ENCODE assay signal across 8 cellular contexts in the genomic region with DNA sequence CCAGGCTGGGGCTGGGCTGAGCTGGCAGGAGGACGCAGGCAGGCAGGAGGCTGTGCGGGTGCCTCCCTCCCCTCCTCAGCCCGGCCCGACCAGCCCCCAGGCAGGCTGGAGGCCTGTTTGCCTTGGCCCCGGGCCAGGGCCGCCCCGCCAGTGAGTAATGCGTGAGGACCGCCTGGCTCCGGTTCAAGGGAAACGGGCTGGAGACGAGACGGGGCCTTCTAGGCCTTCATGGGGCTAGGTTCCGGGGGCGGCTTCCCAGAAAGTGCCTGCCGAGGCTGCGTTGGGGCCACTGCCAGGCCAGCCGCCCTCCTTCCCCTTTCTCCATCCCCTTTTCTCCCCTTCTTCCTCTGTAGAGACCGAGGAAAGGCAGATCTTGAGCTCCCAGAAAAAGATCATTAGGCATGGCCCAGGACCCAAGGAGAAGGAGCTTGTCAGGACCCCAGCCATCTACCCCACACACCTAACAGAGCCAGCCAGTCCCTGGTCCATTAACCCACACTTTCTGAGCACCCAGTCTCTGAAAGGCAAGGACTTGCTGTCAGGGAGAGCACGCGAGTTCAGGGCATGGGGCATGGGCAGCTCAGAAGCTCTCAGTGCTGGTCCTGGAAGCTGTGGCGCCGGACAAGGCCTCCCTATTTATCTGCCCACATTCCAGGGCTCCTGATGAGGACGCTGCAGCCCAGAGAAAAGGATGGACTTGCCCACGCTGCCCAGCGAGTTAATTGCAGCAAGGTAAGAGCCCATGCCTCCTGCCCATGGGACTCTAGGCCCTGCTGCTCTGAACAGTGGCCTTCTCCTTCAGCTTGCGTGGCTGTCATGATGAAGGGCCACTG. TPM values are rescaled to one million over a fixed set of nuclear protein-coding genes. Genes with fewer than 3 reads are reported as not detected.
DNase-seq lines count a peak whose midpoint lies in the region; ATAC-seq and TF ChIP-seq lines count a peak whose summit lies in the region.

No MANE protein-coding gene starts in this region.

- no peaks in the 10 kb centered on the region for H3K36me3 ChIP-seq in mucosa of descending colon (ENCODE audit: low read depth)

- no peak for TF ChIP-seq CTCF in mucosa of descending colon (IDR thresholded peaks at IDR 0.05)

- peak; percentile 87 for ATAC-seq in mucosa of descending colon
- ATAC-seq in GM21360 (IDR thresholded peaks at IDR 0.05; ENCODE audit: unreplicated experiment): no peak

- intact Hi-C loops in mucosa of descending colon (cut with DNase I, micrococcal nuclease): no loop called here

- DNase-seq in GM04504 (ENCODE audit: low read depth): peak; percentile 74
- peak; percentile 77 to 93 for DNase-seq in NCI-H446 (lab: John Stamatoyannopoulos, UW)
- peak; percentile 67 to 95 for DNase-seq in dermis microvascular lymphatic vessel endothelial cell (ENCODE audit: low read depth in 2 of 2)
- peak; percentile 72 to 85 (median 81) for DNase-seq in mucosa of descending colon
- DNase-seq in NCI-H1048 (lab: John Stamatoyannopoulos, UW): no peak
- no peak for DNase-seq in OCI-M2 (lab: John Stamatoyannopoulos, UW; ENCODE audit: unreplicated experiment)
- no peak for DNase-seq in T-helper 1 cell

- H3K9me3 ChIP-seq in mucosa of descending colon: no peaks in the 10 kb centered on the region

- H3K4me1 ChIP-seq in mucosa of descending colon (ENCODE audit: low read depth): peaks cover 9% of the 10 kb centered on the region

- H3K4me3 ChIP-seq in mucosa of descending colon: no peak overlapping the region

RNA-seq across cellular contexts. Expression of a gene that starts 48.5 kb away (rescaled TPM):
- total RNA-seq in dermis microvascular lymphatic vessel endothelial cell (2.4 and 4.9 TPM in 2 replicates), mucosa of descending colon (10 to 100 TPM; 22.3 to 67.4 (median 33.1) TPM)

Comparison
In these comparisons a context has a peak if more than half of its experiments do, and no peak if none do; other contexts are left out.
1. DNase-seq: peak in GM04504 (single experiment), NCI-H446 (2 of 2), dermis microvascular lymphatic vessel endothelial cell (2 of 2) and mucosa of descending colon (3 of 3); none in NCI-H1048 (single experiment), OCI-M2 (single experiment) and T-helper 1 cell (0 of 5).